ENCODE assay signal across 8 cellular contexts in the genomic region with DNA sequence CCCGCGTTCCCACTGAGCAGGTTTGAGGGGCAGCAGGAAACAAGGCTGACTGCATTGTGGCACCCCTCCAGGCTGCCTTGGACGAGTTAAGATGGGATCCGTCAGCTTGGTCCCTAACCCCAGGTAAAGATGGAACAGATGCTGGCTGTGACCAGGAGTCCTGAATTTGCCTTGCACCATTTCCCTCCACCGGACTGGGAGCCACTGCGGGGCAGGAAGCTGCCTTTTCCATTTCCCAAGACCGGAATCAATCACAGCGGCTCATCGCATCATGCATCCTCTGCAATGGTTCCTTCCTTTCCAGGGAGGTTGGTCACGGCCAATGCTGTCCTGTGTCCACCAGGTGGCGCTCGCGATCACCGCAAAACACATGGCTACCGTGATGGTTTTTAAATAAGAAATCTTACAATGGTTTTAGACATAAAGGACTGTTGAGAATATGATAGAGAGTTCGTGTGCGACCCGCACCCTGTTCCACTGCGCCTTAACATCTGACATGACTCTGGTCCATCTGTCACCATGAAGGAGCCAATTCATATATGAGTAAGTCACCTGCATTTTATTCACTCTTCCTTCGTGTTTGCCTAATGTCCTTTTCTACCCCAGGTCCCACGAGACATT. TPM values are rescaled to one million over a fixed set of nuclear protein-coding genes. Genes with fewer than 3 reads are reported as not detected.
A peak's percentile ranks its signal among the peaks of the same experiment; 100 is the strongest.
DNase-seq lines count a peak whose midpoint lies in the region; ATAC-seq and TF ChIP-seq lines count a peak whose summit lies in the region.

No MANE protein-coding gene starts in this region.

- no peaks in the 10 kb centered on the region for H3K27me3 ChIP-seq in BLaER1 treated with 17β-estradiol and CSF1 and Interleukin-3, amounts not matched to agents 10 nM and 100 nM
- H3K27me3 ChIP-seq in liver (ENCODE audit: control insufficient read depth in 4 of 4, insufficient read depth in 4 of 4, low read length in 3 of 4), result no peaks in the 10 kb centered on the region

- no peaks in the 10 kb centered on the region for H4K20me1 ChIP-seq in BLaER1 treated with 17β-estradiol and CSF1 and Interleukin-3, amounts not matched to agents 10 nM and 100 nM

- no peaks in the 10 kb centered on the region for H3K9me3 ChIP-seq in BLaER1 treated with 17β-estradiol and CSF1 and Interleukin-3, amounts not matched to agents 10 nM and 100 nM (replicated peaks in 1 of 11)
- no peaks in the 10 kb centered on the region for H3K9me3 ChIP-seq in liver (ENCODE audit: control insufficient read depth in 4 of 4, low read length in 3 of 4)

- H3K36me3 ChIP-seq in BLaER1 treated with 17β-estradiol and CSF1 and Interleukin-3, amounts not matched to agents 10 nM and 100 nM, result no peaks in the 10 kb centered on the region
- H3K36me3 ChIP-seq in liver (ENCODE audit: control insufficient read depth in 4 of 4, insufficient read depth in 3 of 4, low read depth in 1 of 4, low read length in 3 of 4), result no peaks in the 10 kb centered on the region

- TF ChIP-seq RAD21 in liver (IDR thresholded peaks at IDR 0.05), result peak; percentile 95 to 96

- H3K9ac ChIP-seq in BLaER1 treated with 17β-estradiol and CSF1 and Interleukin-3, amounts not matched to agents 10 nM and 100 nM, result peak overlapping the region in 5 of 11 experiments; percentile 26 to 37 (median 33); a peak in 9 of 22 replicates
- no peak overlapping the region for H3K9ac ChIP-seq in liver (ENCODE audit: low read depth in 1 of 2, low read length in 2 of 2)

- TF ChIP-seq CTCF in liver (IDR thresholded peaks at IDR 0.05; ENCODE audit: low read depth, low read length, missing input control), result peak; percentile 90

- WGBS in liver, result 11% methylated on average over 21 of the region's 21 CpGs

- H3K4me1 ChIP-seq in BLaER1 treated with 17β-estradiol and CSF1 and Interleukin-3, amounts not matched to agents 10 nM and 100 nM, result peaks cover 74 to 97% (median 83%) of the 10 kb centered on the region in 10 experiments
- no peaks in the 10 kb centered on the region for H3K4me1 ChIP-seq in liver (ENCODE audit: control insufficient read depth in 4 of 4, insufficient read depth in 4 of 4, low read length in 3 of 4)

- H3K27ac ChIP-seq in BLaER1 treated with 17β-estradiol and CSF1 and Interleukin-3, amounts not matched to agents 10 nM and 100 nM, result peak overlapping the region in 3 of 11 experiments; percentile 11 to 41 (median 38); a peak in 5 of 22 replicates
- H3K27ac ChIP-seq in liver (ENCODE audit: low read depth in 1 of 2, low read length in 2 of 2), result no peak overlapping the region

- peak overlapping the region in 2 of 10 experiments; percentile 43 to 49; a peak in 5 of 20 replicates for H3K4me3 ChIP-seq in BLaER1 treated with 17β-estradiol and CSF1 and Interleukin-3, amounts not matched to agents 10 nM and 100 nM
- no peak overlapping the region for H3K4me3 ChIP-seq in liver (ENCODE audit: low read depth in 1 of 3, low read length in 3 of 3)

- H3K4me2 ChIP-seq in BLaER1 treated with 17β-estradiol and CSF1 and Interleukin-3, amounts not matched to agents 10 nM and 100 nM, result peak overlapping the region; percentile 69 to 98 (median 86)

- DNase-seq in NCI-H748 (lab: John Stamatoyannopoulos, UW; ENCODE audit: unreplicated experiment), result peak; percentile 74
- peak; percentile 82 to 85 for DNase-seq in activated CD4-positive, alpha-beta T cell treated with anti-CD3 and anti-CD28 coated beads, Interleukin-2, amount 50 U/mL, for 4 hours
- DNase-seq in dedifferentiated amniotic fluid mesenchymal stem cell (ENCODE audit: extremely low spot score), result peak; percentile 76
- peak; percentile 70 to 78 for DNase-seq in stimulated activated CD4-positive, alpha-beta T cell treated with anti-CD3 and anti-CD28 coated beads, Interleukin-4, amount 100 ng/mL, for 48 hours (ENCODE audit: low read depth in 2 of 2)

- ATAC-seq in HG03354 (IDR thresholded peaks at IDR 0.05; ENCODE audit: poor library complexity, severe bottlenecking, unreplicated experiment) (peak; percentile 34), HG03378 (IDR thresholded peaks at IDR 0.05; ENCODE audit: unreplicated experiment) (no peak)

TF ChIP-seq in liver, 16 proteins besides CTCF, POLR2A, EP300 and RAD21:
- peak; percentile 62 for TF ChIP-seq YY1 (IDR thresholded peaks at IDR 0.05)
- TF ChIP-seq, protein P1, sequence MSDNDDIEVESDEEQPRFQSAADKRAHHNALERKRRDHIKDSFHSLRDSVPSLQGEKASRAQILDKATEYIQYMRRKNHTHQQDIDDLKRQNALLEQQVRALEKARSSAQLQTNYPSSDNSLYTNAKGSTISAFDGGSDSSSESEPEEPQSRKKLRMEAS (IDR thresholded peaks at IDR 0.05), result peak; percentile 41
- TF ChIP-seq FOXA1 (IDR thresholded peaks at IDR 0.05), result no peak
- peak in 1 of 2 donors; percentile 60 for TF ChIP-seq GABPA (IDR thresholded peaks at IDR 0.05 in 1 of 2, conservative IDR thresholded peaks at IDR 0.05 in 1 of 2)
TF ChIP-seq in liver: peak in this region for 3.

RNA-seq across cellular contexts. Expression of a gene that starts 6.8 kb away (rescaled TPM):
- 1 to 10 TPM; 2.8 to 4.0 TPM for total RNA-seq in liver
- 1 to 10 TPM; 1.3 to 1.6 TPM for polyA plus RNA-seq in liver
